Comparison of ENCODE assay signal across 33 cellular contexts in genomic region chrX:22963186-22963585, GRCh38. TPM values are rescaled to one million over a fixed set of nuclear protein-coding genes. Genes with fewer than 3 reads are reported as not detected.
"Had no signal": no experiment of that assay in that cellular context is flagged by ENCODE, and none has a peak within 500 bp of the region (broad histone marks: within the 10 kb centered on the region; RNA-seq: fewer than 3 reads in every experiment).

No MANE protein-coding gene starts in this region.

- H3K36me3 Mint-ChIP-seq: memory B cell; mesothelial cell of epicardium; naive B cell; natural killer cell treated with Interleukin-12 subunit alpha and Interleukin-12 subunit beta and Interleukin-15 and Interleukin-18, amount 100 ng/mL, for 72 hours; stimulated activated memory B cell treated with anti-CD40 and anti-IgM and Interleukin-4, amounts not matched to agents 10 μg/mL and 1 μg/mL and 100 μg/mL, for 72 hours; type B pancreatic cell had no signal

- H3K9me3 ChIP-seq: esophagus squamous epithelium, mucosa of descending colon, neutrophil, pancreas, right lobe of liver, testis, tibial artery had no signal

- H3K36me3 ChIP-seq: esophagus squamous epithelium, neutrophil, pancreas, right lobe of liver, tibial artery had no signal

- DNase-seq: cortex of kidney; effector memory CD8-positive, alpha-beta T cell; erythroblast; esophagus squamous epithelium; kidney; mucosa of descending colon; naive B cell; pancreas; retina; right lobe of liver; stimulated activated CD4-positive, alpha-beta T cell treated with anti-CD3 and anti-CD28 coated beads, Interleukin-4, amount 100 ng/mL, for 4 hours; stimulated activated naive CD8-positive, alpha-beta T cell treated with anti-CD3 and anti-CD28 coated beads, Interleukin-15, Interleukin-2, amounts not matched to agents 100 U/mL and 50 U/mL, for 24 hours; substantia nigra; testis; tibial artery had no signal

- H3K4me3 Mint-ChIP-seq: effector memory CD8-positive, alpha-beta T cell; memory B cell; mesothelial cell of epicardium; naive B cell; natural killer cell treated with Interleukin-12 subunit alpha and Interleukin-12 subunit beta and Interleukin-15 and Interleukin-18, amount 100 ng/mL, for 72 hours; neural crest cell; stimulated activated memory B cell treated with anti-CD40 and anti-IgM and Interleukin-4, amounts not matched to agents 10 μg/mL and 1 μg/mL and 100 μg/mL, for 72 hours; type B pancreatic cell had no signal

- H3K27ac ChIP-seq: esophagus squamous epithelium, neutrophil, pancreas, right lobe of liver, testis, tibial artery had no signal

- H3K27me3 Mint-ChIP-seq: effector memory CD8-positive, alpha-beta T cell; naive B cell; natural killer cell treated with Interleukin-12 subunit alpha and Interleukin-12 subunit beta and Interleukin-15 and Interleukin-18, amount 100 ng/mL, for 72 hours; stimulated activated memory B cell treated with anti-CD40 and anti-IgM and Interleukin-4, amounts not matched to agents 10 μg/mL and 1 μg/mL and 100 μg/mL, for 72 hours; type B pancreatic cell had no signal

- H3K27ac Mint-ChIP-seq: effector memory CD8-positive, alpha-beta T cell; memory B cell; mesothelial cell of epicardium; naive B cell; natural killer cell treated with Interleukin-12 subunit alpha and Interleukin-12 subunit beta and Interleukin-15 and Interleukin-18, amount 100 ng/mL, for 72 hours; stimulated activated memory B cell treated with anti-CD40 and anti-IgM and Interleukin-4, amounts not matched to agents 10 μg/mL and 1 μg/mL and 100 μg/mL, for 72 hours; type B pancreatic cell had no signal

- FAIRE-seq: endometrium, frontal cortex, kidney, pancreas had no signal

- H3K4me1 Mint-ChIP-seq: memory B cell; mesothelial cell of epicardium; neural crest cell; stimulated activated memory B cell treated with anti-CD40 and anti-IgM and Interleukin-4, amounts not matched to agents 10 μg/mL and 1 μg/mL and 100 μg/mL, for 72 hours had no signal

- H3K4me1 ChIP-seq: esophagus squamous epithelium, pancreas, right lobe of liver, testis, tibial artery had no signal

- H3K27me3 ChIP-seq: esophagus squamous epithelium, neutrophil, right lobe of liver, testis, tibial artery had no signal

- H3K4me3 ChIP-seq: esophagus squamous epithelium, lung, mucosa of descending colon, pancreas, right lobe of liver, testis, tibial artery had no signal

- H3K9me3 Mint-ChIP-seq: neural crest cell, type B pancreatic cell had no signal

- ATAC-seq: effector memory CD8-positive, alpha-beta T cell; left lobe of liver; mucosa of descending colon; natural killer cell treated with Interleukin-12 subunit alpha and Interleukin-12 subunit beta and Interleukin-15 and Interleukin-18, amount 100 ng/mL, for 72 hours; pancreas; right lobe of liver; stimulated activated memory B cell treated with anti-CD40 and anti-IgM and Interleukin-4, amounts not matched to agents 10 μg/mL and 1 μg/mL and 100 μg/mL, for 72 hours; stimulated activated naive CD8-positive, alpha-beta T cell treated with anti-CD3 and anti-CD28 coated beads, Interleukin-15, Interleukin-2, amounts not matched to agents 100 U/mL and 50 U/mL, for 24 hours had no signal

RNA-seq across cellular contexts. Expression of gene DDX53, which starts 36.6 kb away (rescaled TPM):
- total RNA-seq: dermis microvascular lymphatic vessel endothelial cell; esophagus squamous epithelium; fibroblast of villous mesenchyme; frontal cortex; kidney; left lobe of liver; liver; lung; mesothelial cell of epicardium; mucosa of descending colon; natural killer cell treated with Interleukin-12 subunit alpha and Interleukin-12 subunit beta and Interleukin-15 and Interleukin-18, amount 100 ng/mL, for 72 hours; neural crest cell; omental fat pad; pancreas; posterior vena cava; pulmonary artery endothelial cell; right lobe of liver; urinary bladder had no signal
- polyA plus RNA-seq: liver, lung, pancreas, urinary bladder had no signal
